In genomic region chr15:69417581-69417980, GRCh38 we compare ENCODE assay signal across 28 cellular contexts. TPM values are rescaled to one million over a fixed set of nuclear protein-coding genes. Genes with fewer than 3 reads are reported as not detected.
A peak's percentile ranks its signal among the peaks of the same experiment; 100 is the strongest.
DNase-seq lines count a peak whose midpoint lies in the region; ATAC-seq, FAIRE-seq and TF ChIP-seq lines count a peak whose summit lies in the region.
"Had no signal": no experiment of that assay in that cellular context is flagged by ENCODE, and none has a peak within 500 bp of the region (broad histone marks: within the 10 kb centered on the region; RNA-seq: fewer than 3 reads in every experiment).

No MANE protein-coding gene starts in this region.

- TF ChIP-seq CTCF in HFFc6 (IDR thresholded peaks at IDR 0.05): no peak
- TF ChIP-seq CTCF in K562 (IDR thresholded peaks at IDR 0.05 in 2 of 3, conservative IDR thresholded peaks at IDR 0.05 in 1 of 3; ENCODE audit: insufficient read depth in 2 of 3, low read depth in 1 of 3, low read length in 3 of 3): no peak
- no peak for TF ChIP-seq CTCF in neural progenitor cell (IDR thresholded peaks at IDR 0.05)

- no peak for ATAC-seq in CD4-positive, CD25-positive, alpha-beta regulatory T cell (ENCODE audit: low read depth in 2 of 2)
- ATAC-seq in K562: no peak
- ATAC-seq in HG02588 (IDR thresholded peaks at IDR 0.05; ENCODE audit: unreplicated experiment): no peak
- ATAC-seq: activated CD8-positive, alpha-beta T cell treated with anti-CD3 and anti-CD28 coated beads, Interleukin-2, amount 10 ng/mL, durations not matched to agents 7 days and 5 days; activated naive CD4-positive, alpha-beta T cell treated with anti-CD3 and anti-CD28 coated beads, Interleukin-2, amount 50 U/mL, for 72 hours; HCT116; psoas muscle; sciatic nerve had no signal

- TF ChIP-seq POLR2A in K562 (conservative IDR thresholded peaks at IDR 0.05): no peak

- CTCF ChIA-PET in K562 (lab: Yijun Ruan, JAX; ENCODE audit: low intra/inter-chr PET ratio): no interaction called here

- BruUV-seq in K562 (replicated peaks; lab: Mats Ljungman, UMichigan): TSS peak; percentile 0

- H3K9me3 Mint-ChIP-seq in CD4-positive, CD25-positive, alpha-beta regulatory T cell: no peaks in the 10 kb centered on the region
- no peaks in the 10 kb centered on the region for H3K9me3 Mint-ChIP-seq in HFFc6
- H3K9me3 Mint-ChIP-seq in neural progenitor cell: no peaks in the 10 kb centered on the region
- H3K9me3 Mint-ChIP-seq in activated T-helper 1 cell treated with anti-CD3 and anti-CD28 coated beads, Interleukin-12 subunit alpha, Interleukin-12 subunit beta, Interleukin-2, Interleukin-4 antibody, amounts not matched to agents 30 ng/mL and 10 ng/mL and 1 ng/mL, durations not matched to agents 14 hours and 24 hours and 36 hours: no peaks in the 10 kb centered on the region
- H3K9me3 Mint-ChIP-seq: activated naive CD4-positive, alpha-beta T cell treated with anti-CD3 and anti-CD28 coated beads, Interleukin-2, amount 50 U/mL, for 72 hours; activated T-helper 2 cell treated with anti-CD3 and anti-CD28 coated beads, Interferon-gamma antibody, Interleukin-2, Interleukin-4, amounts not matched to agents 10 μg/mL and 5 μg/mL and 100 μg/mL, durations not matched to agents 14 hours and 24 hours and 36 hours; naive B cell had no signal

- H4K20me1 ChIP-seq in K562 (replicated peaks; ENCODE audit: control insufficient read depth, insufficient read depth, low read length) (no peaks in the 10 kb centered on the region), neural progenitor cell (ENCODE audit: low read depth) (peaks cover 46% of the 10 kb centered on the region)

- no peak for TF ChIP-seq EP300 in K562 (IDR thresholded peaks at IDR 0.05; ENCODE audit: low read length)

- H2AFZ ChIP-seq in K562 (ENCODE audit: low read depth, low read length): no peak overlapping the region
- no peak overlapping the region for H2AFZ ChIP-seq in neural progenitor cell (replicated peaks)

- peaks cover 23 to 49% (median 28%) of the 10 kb centered on the region in 4 donors for H3K4me1 Mint-ChIP-seq in CD4-positive, CD25-positive, alpha-beta regulatory T cell
- H3K4me1 Mint-ChIP-seq in HFFc6 (ENCODE audit: low read depth) (peaks cover 54% of the 10 kb centered on the region), neural progenitor cell (peaks cover 30% of the 10 kb centered on the region)
- peaks cover 56% of the 10 kb centered on the region for H3K4me1 Mint-ChIP-seq in activated T-helper 1 cell treated with anti-CD3 and anti-CD28 coated beads, Interleukin-12 subunit alpha, Interleukin-12 subunit beta, Interleukin-2, Interleukin-4 antibody, amounts not matched to agents 30 ng/mL and 10 ng/mL and 1 ng/mL, durations not matched to agents 14 hours and 24 hours and 36 hours (ENCODE audit: low read depth)

- in situ Hi-C loops in K562 (cut with MboI): no loop called here

- H3K27ac Mint-ChIP-seq in CD4-positive, CD25-positive, alpha-beta regulatory T cell: no peak overlapping the region
- H3K27ac Mint-ChIP-seq in HFFc6 (peak overlapping the region; percentile 46), neural progenitor cell (no peak overlapping the region)
- H3K27ac Mint-ChIP-seq in activated T-helper 1 cell treated with anti-CD3 and anti-CD28 coated beads, Interleukin-12 subunit alpha, Interleukin-12 subunit beta, Interleukin-2, Interleukin-4 antibody, amounts not matched to agents 30 ng/mL and 10 ng/mL and 1 ng/mL, durations not matched to agents 14 hours and 24 hours and 36 hours: no peak overlapping the region
- H3K27ac Mint-ChIP-seq: activated CD8-positive, alpha-beta T cell treated with anti-CD3 and anti-CD28 coated beads, Interleukin-2, amount 10 ng/mL, durations not matched to agents 7 days and 5 days; activated naive CD4-positive, alpha-beta T cell treated with anti-CD3 and anti-CD28 coated beads, Interleukin-2, amount 50 U/mL, for 72 hours; naive B cell had no signal

- H3K4me3 Mint-ChIP-seq in CD4-positive, CD25-positive, alpha-beta regulatory T cell: peak overlapping the region in 2 of 4 donors; percentile 2 to 33
- peak overlapping the region; percentile 40 for H3K4me3 Mint-ChIP-seq in HFFc6
- no peak overlapping the region for H3K4me3 Mint-ChIP-seq in neural progenitor cell
- H3K4me3 Mint-ChIP-seq in activated T-helper 1 cell treated with anti-CD3 and anti-CD28 coated beads, Interleukin-12 subunit alpha, Interleukin-12 subunit beta, Interleukin-2, Interleukin-4 antibody, amounts not matched to agents 30 ng/mL and 10 ng/mL and 1 ng/mL, durations not matched to agents 14 hours and 24 hours and 36 hours: no peak overlapping the region
- H3K4me3 Mint-ChIP-seq: activated CD8-positive, alpha-beta T cell treated with anti-CD3 and anti-CD28 coated beads, Interleukin-2, amount 10 ng/mL, durations not matched to agents 7 days and 5 days had no signal

- POLR2A ChIA-PET in K562 (lab: Yijun Ruan, JAX): interaction anchor here (0.7 to 3.3 kb wide), 5 partner anchors 13 to 36 kb away, joined by 3 to 17 read pairs (median 4); partner anchors contain the start of gene RPLP1

- H3K27ac ChIP-seq in CD4-positive, CD25-positive, alpha-beta regulatory T cell (ENCODE audit: insufficient read depth, low read length, poor library complexity, severe bottlenecking): no peak overlapping the region
- H3K27ac ChIP-seq in K562 (ENCODE audit: extremely low read depth, low read depth, low read length) (no peak overlapping the region), neural progenitor cell (no peak overlapping the region)
- H3K27ac ChIP-seq: BLaER1 treated with 17β-estradiol and CSF1 and Interleukin-3, amounts not matched to agents 10 nM and 100 nM; psoas muscle had no signal

- no peaks in the 10 kb centered on the region for H3K9me1 ChIP-seq in K562 (ENCODE audit: control insufficient read depth, insufficient read depth, low read length)

- FAIRE-seq in K562 (lab: Jason Lieb, UNC) (no peak), RCC 7860 (lab: Jason Lieb, UNC) (no peak)
- FAIRE-seq: astrocyte, G401.6, keratinocyte had no signal

- H3K9me3 ChIP-seq in CD4-positive, CD25-positive, alpha-beta regulatory T cell (ENCODE audit: control insufficient read depth in 2 of 2, low read length in 2 of 2): no peaks in the 10 kb centered on the region
- H3K9me3 ChIP-seq in K562 (replicated peaks; ENCODE audit: control insufficient read depth, insufficient read depth, low read depth, low read length): no peaks in the 10 kb centered on the region
- no peaks in the 10 kb centered on the region for H3K9me3 ChIP-seq in neural progenitor cell (ENCODE audit: low read depth)
- H3K9me3 ChIP-seq: BLaER1 treated with 17β-estradiol and CSF1 and Interleukin-3, amounts not matched to agents 10 nM and 100 nM; psoas muscle; tibial artery had no signal

- H3K27me3 Mint-ChIP-seq in CD4-positive, CD25-positive, alpha-beta regulatory T cell: peaks cover 11% of the 10 kb centered on the region
- no peaks in the 10 kb centered on the region for H3K27me3 Mint-ChIP-seq in HFFc6 (ENCODE audit: insufficient read depth)
- H3K27me3 Mint-ChIP-seq in neural progenitor cell (ENCODE audit: insufficient read depth, low read depth): no peaks in the 10 kb centered on the region
- peaks cover 2% of the 10 kb centered on the region for H3K27me3 Mint-ChIP-seq in activated T-helper 1 cell treated with anti-CD3 and anti-CD28 coated beads, Interleukin-12 subunit alpha, Interleukin-12 subunit beta, Interleukin-2, Interleukin-4 antibody, amounts not matched to agents 30 ng/mL and 10 ng/mL and 1 ng/mL, durations not matched to agents 14 hours and 24 hours and 36 hours (ENCODE audit: insufficient read depth)

- no peak for DNase-seq in CD4-positive, CD25-positive, alpha-beta regulatory T cell
- DNase-seq in HFFc6: peak; percentile 66
- DNase-seq in K562 (ENCODE audit: extremely low read depth in 1 of 4, low spot score in 3 of 4): no peak
- no peak for DNase-seq in neural progenitor cell (ENCODE audit: low spot score)
- no peak for DNase-seq in activated T-helper 1 cell treated with anti-CD3 and anti-CD28 coated beads, Interleukin-12 subunit alpha, Interleukin-12 subunit beta, Interleukin-2, Interleukin-4 antibody, amounts not matched to agents 30 ng/mL and 10 ng/mL and 1 ng/mL, durations not matched to agents 14 hours and 24 hours and 36 hours (ENCODE audit: low spot score)
- DNase-seq in RCC 7860 (ENCODE audit: low spot score): no peak
- DNase-seq: activated CD8-positive, alpha-beta T cell treated with anti-CD3 and anti-CD28 coated beads, Interleukin-2, amount 10 ng/mL, durations not matched to agents 7 days and 5 days; cortex of kidney; effector memory CD4-positive, alpha-beta T cell; head of caudate nucleus; naive B cell; NCI-H1105 treated with DMSO at 0.1 percent for 48 hours; NCI-H187 treated with DMSO at 0.1 percent for 48 hours; NCI-H2171 treated with DMSO at 0.1 percent for 48 hours; NCI-H510A; NK-92 treated with Interleukin-12 subunit alpha and Interleukin-12 subunit beta, amount 100 ng/mL, for 24 hours; psoas muscle; stimulated activated CD4-positive, alpha-beta T cell treated with anti-CD3 and anti-CD28 coated beads, Interleukin-4, amount 100 ng/mL, for 24 hours; tibial artery had no signal

- no peaks in the 10 kb centered on the region for H3K27me3 ChIP-seq in CD4-positive, CD25-positive, alpha-beta regulatory T cell (ENCODE audit: control insufficient read depth, insufficient read depth, low read length)
- no peaks in the 10 kb centered on the region for H3K27me3 ChIP-seq in K562 (ENCODE audit: control insufficient read depth in 2 of 2, insufficient read depth in 2 of 2, low read length in 2 of 2)
- no peaks in the 10 kb centered on the region for H3K27me3 ChIP-seq in neural progenitor cell
- H3K27me3 ChIP-seq: BLaER1 treated with 17β-estradiol and CSF1 and Interleukin-3, amounts not matched to agents 10 nM and 100 nM; tibial artery had no signal

- intact Hi-C loops in K562 (cut with micrococcal nuclease): loop anchor here (5.0 kb wide), 1 partner anchor 35 kb away; the partner anchor contains the start of gene RPLP1
- intact Hi-C loops in activated T-helper 1 cell treated with anti-CD3 and anti-CD28 coated beads, Interleukin-12 subunit alpha, Interleukin-12 subunit beta, Interleukin-2, Interleukin-4 antibody, amounts not matched to agents 30 ng/mL and 10 ng/mL and 1 ng/mL, durations not matched to agents 14 hours and 24 hours and 36 hours (cut with micrococcal nuclease): loop anchor here (10.0 kb wide), 1 partner anchor 1363 kb away; the partner anchor contains the start of gene PIAS1

- TF ChIP-seq RAD21 in K562 (CRISPR knock-in tag; conservative IDR thresholded peaks at IDR 0.05 in 1 of 2, IDR thresholded peaks at IDR 0.05 in 1 of 2): no peak

- H3K36me3 ChIP-seq in CD4-positive, CD25-positive, alpha-beta regulatory T cell (ENCODE audit: control insufficient read depth, insufficient read depth, low read length): no peaks in the 10 kb centered on the region
- H3K36me3 ChIP-seq in K562 (ENCODE audit: control insufficient read depth, insufficient read depth, low read length): peaks cover 62% of the 10 kb centered on the region
- H3K36me3 ChIP-seq in neural progenitor cell: peaks cover 29% of the 10 kb centered on the region

- no peaks in the 10 kb centered on the region for H3F3A ChIP-seq in neural progenitor cell (ENCODE audit: low read depth)

- H3K4me2 ChIP-seq in K562 (ENCODE audit: insufficient read depth, low read length): no peak overlapping the region
- no peak overlapping the region for H3K4me2 ChIP-seq in neural progenitor cell
- H3K4me2 ChIP-seq: BLaER1 treated with 17β-estradiol and CSF1 and Interleukin-3, amounts not matched to agents 10 nM and 100 nM had no signal

- H3K36me3 Mint-ChIP-seq in CD4-positive, CD25-positive, alpha-beta regulatory T cell: no peaks in the 10 kb centered on the region
- H3K36me3 Mint-ChIP-seq in HFFc6 (ENCODE audit: low read depth) (peaks cover 32% of the 10 kb centered on the region), neural progenitor cell (peaks cover 28% of the 10 kb centered on the region)
- peaks cover 33% of the 10 kb centered on the region for H3K36me3 Mint-ChIP-seq in activated T-helper 1 cell treated with anti-CD3 and anti-CD28 coated beads, Interleukin-12 subunit alpha, Interleukin-12 subunit beta, Interleukin-2, Interleukin-4 antibody, amounts not matched to agents 30 ng/mL and 10 ng/mL and 1 ng/mL, durations not matched to agents 14 hours and 24 hours and 36 hours (ENCODE audit: low read depth)
- H3K36me3 Mint-ChIP-seq: naive B cell had no signal

- peaks cover 51% of the 10 kb centered on the region for H3K79me2 ChIP-seq in K562 (ENCODE audit: control insufficient read depth, insufficient read depth, low read length)
- peaks cover 75% of the 10 kb centered on the region for H3K79me2 ChIP-seq in neural progenitor cell (ENCODE audit: low read depth)

- peaks cover 22% of the 10 kb centered on the region for H3K4me1 ChIP-seq in CD4-positive, CD25-positive, alpha-beta regulatory T cell (ENCODE audit: control insufficient read depth, insufficient read depth, low read length, poor library complexity, severe bottlenecking)
- H3K4me1 ChIP-seq in K562 (replicated peaks in 1 of 2; ENCODE audit: control insufficient read depth in 2 of 2, insufficient read depth in 2 of 2, low read length in 2 of 2): peaks cover 0 to 9% of the 10 kb centered on the region in 2 experiments; a peak in 2 of 5 replicates
- peaks cover 8% of the 10 kb centered on the region for H3K4me1 ChIP-seq in neural progenitor cell
- H3K4me1 ChIP-seq: psoas muscle had no signal

- H3K4me3 ChIP-seq in CD4-positive, CD25-positive, alpha-beta regulatory T cell (ENCODE audit: low read depth, low read length): peak overlapping the region; percentile 26
- no peak overlapping the region for H3K4me3 ChIP-seq in K562
- no peak overlapping the region for H3K4me3 ChIP-seq in neural progenitor cell
- H3K4me3 ChIP-seq: BLaER1 treated with 17β-estradiol and CSF1 and Interleukin-3, amounts not matched to agents 10 nM and 100 nM; psoas muscle; tibial artery had no signal

- H3K9ac ChIP-seq in K562 (ENCODE audit: insufficient read depth in 1 of 2, low read depth in 2 of 2, low read length in 2 of 2) (no peak overlapping the region), neural progenitor cell (peak overlapping the region; percentile 23)
- H3K9ac ChIP-seq: BLaER1 treated with 17β-estradiol and CSF1 and Interleukin-3, amounts not matched to agents 10 nM and 100 nM had no signal

RNA-seq across cellular contexts. Expression of gene KIF23, which starts 3.4 kb away (rescaled TPM):
- total RNA-seq in CD4-positive, CD25-positive, alpha-beta regulatory T cell: 3.8 TPM
- 1 to 10 TPM in 3 of 4 donors, under 1 TPM in 1; 0.74 to 1.3 (median 1.1) TPM for polyA plus RNA-seq in CD4-positive, CD25-positive, alpha-beta regulatory T cell
- 10 to 100 TPM; 37.0 to 74.7 (median 64.6) TPM for total RNA-seq in HFFc6 (2021; fragmentation: NEBNext Ultra II Directional; extraction: Animal tissue kit (Norgen Biotek cat#: 25700))
- 60.1 and 168 TPM in 2 replicates for total RNA-seq in K562 (2011; cell fraction: chromatin; rRNA removed; ENCODE audit: low replicate concordance)
- 19.8 and 33.3 TPM in 2 replicates for total RNA-seq in K562 (2011; cell fraction: nucleolus; rRNA removed)
- total RNA-seq in K562 (2011; cell fraction: nucleoplasm; rRNA removed): 58.6 and 62.3 TPM in 2 replicates
- 39.3 and 39.8 TPM in 2 replicates for total RNA-seq in K562 (2014; rRNA removed)
- total RNA-seq in K562 (2014; rRNA removed; fragmentation: Illumina TruSeq; extraction: Trizol): 58.2 and 63.5 TPM in 2 replicates
- 52.2 and 55.4 TPM in 2 replicates for total RNA-seq in K562 (2015; rRNA removed; fragmentation: Illumina TruSeq; extraction: Trizol)
- 37.9 and 41.9 TPM in 2 replicates for total RNA-seq in K562 (2021)
- 35.0 and 36.6 TPM in 2 replicates for polyA plus RNA-seq in K562 (2011; rRNA removed)
- 6.5 and 16.8 TPM in 2 replicates for polyA plus RNA-seq in K562 (2011; cell fraction: cytosol; rRNA removed)
- polyA plus RNA-seq in K562 (2011; cell fraction: nucleus; rRNA removed): 98.6 and 163 TPM in 2 replicates
- 25.8 and 35.5 TPM in 2 replicates for polyA plus RNA-seq in K562 (2012)
- 45.4 and 51.0 TPM in 2 replicates for polyA plus RNA-seq in K562 (2014; fragmentation: Illumina TruSeq; extraction: Trizol)
- polyA plus RNA-seq in K562 (2014; fragmentation: Nextera tagmentation; extraction: Ambion mirVana): 10 to 100 TPM; 29.4 to 45.7 TPM
- polyA plus RNA-seq in K562 (2014; rRNA removed): 30.1 and 37.1 TPM in 2 replicates
- polyA minus RNA-seq in K562 (2011; rRNA and poly(A)+ RNA removed): 66.2 and 68.8 TPM in 2 replicates
- 20.0 and 25.1 TPM in 2 replicates for polyA minus RNA-seq in K562 (2011; cell fraction: cytosol; rRNA and poly(A)+ RNA removed)
- polyA minus RNA-seq in K562 (2011; cell fraction: nucleus; rRNA and poly(A)+ RNA removed): 34.1 and 63.0 TPM in 2 replicates
- total RNA-seq in neural progenitor cell (ENCODE audit: low replicate concordance): 115 and 193 TPM in 2 replicates
- 40.8 and 41.6 TPM in 2 replicates for total RNA-seq in activated T-helper 1 cell treated with anti-CD3 and anti-CD28 coated beads, Interleukin-12 subunit alpha, Interleukin-12 subunit beta, Interleukin-2, Interleukin-4 antibody, amounts not matched to agents 30 ng/mL and 10 ng/mL and 1 ng/mL, durations not matched to agents 14 hours and 24 hours and 36 hours

RNA-seq across cellular contexts. Expression of gene RPLP1, which starts 35.0 kb away (rescaled TPM):
- 1,439 TPM for total RNA-seq in CD4-positive, CD25-positive, alpha-beta regulatory T cell
- 1,000 to 10,000 TPM; 1,970 to 2,778 (median 2,296) TPM for polyA plus RNA-seq in CD4-positive, CD25-positive, alpha-beta regulatory T cell
- total RNA-seq in HFFc6 (2021; fragmentation: NEBNext Ultra II Directional; extraction: Animal tissue kit (Norgen Biotek cat#: 25700)): 1,000 to 10,000 TPM; 1,302 to 1,622 (median 1,423) TPM
- total RNA-seq in K562 (2011; cell fraction: chromatin; rRNA removed; ENCODE audit: low replicate concordance): 174 and 228 TPM in 2 replicates
- 391 and 425 TPM in 2 replicates for total RNA-seq in K562 (2011; cell fraction: nucleolus; rRNA removed)
- total RNA-seq in K562 (2011; cell fraction: nucleoplasm; rRNA removed): 447 and 925 TPM in 2 replicates
- 529 and 1,012 TPM in 2 replicates for total RNA-seq in K562 (2014; rRNA removed)
- total RNA-seq in K562 (2014; rRNA removed; fragmentation: Illumina TruSeq; extraction: Trizol): 75.0 and 76.3 TPM in 2 replicates
- total RNA-seq in K562 (2015; rRNA removed; fragmentation: Illumina TruSeq; extraction: Trizol): 348 and 354 TPM in 2 replicates
- total RNA-seq in K562 (2021): 2,904 and 3,053 TPM in 2 replicates
- polyA plus RNA-seq in K562 (2011; rRNA removed): 847 and 1,576 TPM in 2 replicates
- 1,671 and 2,235 TPM in 2 replicates for polyA plus RNA-seq in K562 (2011; cell fraction: cytosol; rRNA removed)
- polyA plus RNA-seq in K562 (2011; cell fraction: nucleus; rRNA removed): 951 and 1,033 TPM in 2 replicates
- 3,121 and 3,201 TPM in 2 replicates for polyA plus RNA-seq in K562 (2012)
- polyA plus RNA-seq in K562 (2014; fragmentation: Illumina TruSeq; extraction: Trizol): 629 and 1,170 TPM in 2 replicates
- 1,000 to 10,000 TPM; 2,333 to 2,378 TPM for polyA plus RNA-seq in K562 (2014; fragmentation: Nextera tagmentation; extraction: Ambion mirVana)
- 1,119 and 1,211 TPM in 2 replicates for polyA plus RNA-seq in K562 (2014; rRNA removed)
- polyA minus RNA-seq in K562 (2011; rRNA and poly(A)+ RNA removed): 279 and 315 TPM in 2 replicates
- 3,516 and 4,843 TPM in 2 replicates for polyA minus RNA-seq in K562 (2011; cell fraction: cytosol; rRNA and poly(A)+ RNA removed)
- polyA minus RNA-seq in K562 (2011; cell fraction: nucleus; rRNA and poly(A)+ RNA removed): 192 and 341 TPM in 2 replicates
- 109 and 376 TPM in 2 replicates for total RNA-seq in neural progenitor cell (ENCODE audit: low replicate concordance)
- 1,633 and 1,710 TPM in 2 replicates for total RNA-seq in activated T-helper 1 cell treated with anti-CD3 and anti-CD28 coated beads, Interleukin-12 subunit alpha, Interleukin-12 subunit beta, Interleukin-2, Interleukin-4 antibody, amounts not matched to agents 30 ng/mL and 10 ng/mL and 1 ng/mL, durations not matched to agents 14 hours and 24 hours and 36 hours
